ENCODE assay signal across 8 cellular contexts in the genomic region with DNA sequence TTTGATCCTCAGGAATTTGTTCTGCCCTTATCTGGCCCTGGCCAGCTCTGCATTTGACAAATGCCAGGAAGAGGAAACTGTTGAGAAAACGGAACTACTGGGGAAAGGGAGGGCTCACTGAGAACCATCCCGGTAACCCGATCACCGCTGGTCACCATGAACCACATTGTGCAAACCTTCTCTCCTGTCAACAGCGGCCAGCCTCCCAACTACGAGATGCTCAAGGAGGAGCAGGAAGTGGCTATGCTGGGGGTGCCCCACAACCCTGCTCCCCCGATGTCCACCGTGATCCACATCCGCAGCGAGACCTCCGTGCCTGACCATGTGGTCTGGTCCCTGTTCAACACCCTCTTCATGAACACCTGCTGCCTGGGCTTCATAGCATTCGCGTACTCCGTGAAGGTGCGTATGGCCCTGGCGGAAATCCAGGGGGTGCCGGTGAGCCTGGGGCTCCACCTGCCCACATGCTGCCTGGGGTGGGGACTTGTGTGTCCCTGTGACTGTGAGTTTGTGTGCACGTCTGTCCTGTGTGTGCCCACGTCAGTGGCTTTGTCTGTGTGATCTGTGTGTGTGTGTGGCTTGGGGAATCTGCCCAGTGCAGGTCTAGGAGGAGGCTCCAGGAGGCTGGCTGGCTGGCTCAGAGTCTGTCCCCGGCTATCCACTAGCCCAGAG. TPM values are rescaled to one million over a fixed set of nuclear protein-coding genes. Genes with fewer than 3 reads are reported as not detected.
DNase-seq lines count a peak whose midpoint lies in the region; FAIRE-seq and TF ChIP-seq lines count a peak whose summit lies in the region.
"Not testable (repeated sequence)": the region's sequence is repeated elsewhere in the genome, so short reads cannot be mapped to it uniquely, and the experiment has no call there.

No MANE protein-coding gene starts in this region.

- not testable (repeated sequence) for H4K8ac ChIP-seq in H1 (ENCODE audit: extremely low read depth, insufficient read depth, low read length)

- TF ChIP-seq EP300 in H1 (IDR thresholded peaks at IDR 0.05; ENCODE audit: borderline replicate concordance in 1 of 2, low read depth in 2 of 2, low read length in 2 of 2) = not testable (repeated sequence)

- 50% methylated on average over 16 of the region's 20 CpGs; no CpG with 5 or more reads in 1 of the 2 experiments for WGBS in H1 (ENCODE audit: extremely low coverage in 1 of 2, insufficient coverage in 1 of 2, insufficient read length in 1 of 2, insufficient replicate concordance in 2 of 2, low coverage in 1 of 2, low lambda C conversion rate in 2 of 2, missing lambda C conversion rate in 1 of 2), 2 experiments

- not testable (repeated sequence) for H4K5ac ChIP-seq in H1 (ENCODE audit: insufficient read length, low read depth, low read length)

- TF ChIP-seq POLR2A in H1 (IDR thresholded peaks at IDR 0.05; ENCODE audit: control extremely low read depth in 1 of 2, low read depth in 2 of 2, low read length in 2 of 2) = not testable (repeated sequence)

- H2AK5ac ChIP-seq in H1 (ENCODE audit: low read depth, low read length) = peak overlapping the region; percentile 82; the same call in 1 of the 2 replicates

- not testable (repeated sequence) for H3K9me3 ChIP-seq in H1 (ENCODE audit: insufficient read depth in 2 of 2, low read depth in 1 of 2, low read length in 1 of 2)

- 0 out of 2 replicates have a peak overlapping the region, but pooled peaks have one; percentile 8 for H2BK15ac ChIP-seq in H1 (ENCODE audit: low read length)

- not testable (repeated sequence) for H3K23ac ChIP-seq in H1 (ENCODE audit: insufficient read length)

- not testable (repeated sequence) for H3K23me2 ChIP-seq in H1 (ENCODE audit: low read depth, low read length)

- peak overlapping the region; percentile 96; the same call in 1 of the 2 replicates for H2BK5ac ChIP-seq in H1 (ENCODE audit: low read depth, low read length)

- DNase-seq in GM03348 (ENCODE audit: low spot score) = peak; percentile 70
- DNase-seq in Jurkat, Clone E6-1 (ENCODE audit: low read depth, low spot score); H1 (ENCODE audit: low read depth in 1 of 2, low spot score in 2 of 2): not testable (repeated sequence)
- peak; percentile 83 for DNase-seq in SIG-M5 treated with dmso at 0.1 percent for 504 hours (lab: John Stamatoyannopoulos, UW; ENCODE audit: unreplicated experiment)
- DNase-seq in activated effector memory CD4-positive, alpha-beta T cell treated with anti-CD3 and anti-CD28 coated beads, Interleukin-2, amount 50 U/mL, for 16 hours = peak; percentile 77
- DNase-seq in kidney epithelial cell (ENCODE audit: low read depth) = peak; percentile 29
- DNase-seq in posterior vena cava (ENCODE audit: low spot score) = peak; percentile 94
- DNase-seq in ureter (ENCODE audit: low spot score) = peak; percentile 85

- H3K4me3 ChIP-seq in Jurkat, Clone E6-1 (ENCODE audit: low read length) = peak overlapping the region; percentile 58
- H3K4me3 ChIP-seq in H1 (ENCODE audit: extremely low read depth in 1 of 4, insufficient read depth in 2 of 4, low read depth in 3 of 4, low read length in 4 of 4) (peak overlapping the region; percentile 41 to 55 (median 47)), kidney epithelial cell (ENCODE audit: low read depth, low read length) (peak overlapping the region; percentile 63)

- FAIRE-seq in H1 (lab: Jason Lieb, UNC) = not testable (repeated sequence)

- TF ChIP-seq CTCF in H1 (IDR thresholded peaks at IDR 0.05; ENCODE audit: control extremely low read depth in 1 of 3, insufficient read depth in 1 of 3, low read depth in 1 of 3, low read length in 3 of 3); kidney epithelial cell (IDR thresholded peaks at IDR 0.05; ENCODE audit: insufficient read depth, low read length, poor library complexity, severe bottlenecking): not testable (repeated sequence)

- intact Hi-C loops in posterior vena cava (cut with DNase I) = loop anchor here (5.0 kb wide), 1 partner anchor 49 kb away; no protein-coding TSS in a partner anchor

- H3K14ac ChIP-seq in H1 (ENCODE audit: insufficient read length) = not testable (repeated sequence)

- not testable (repeated sequence) for H3K36me3 ChIP-seq in H1 (ENCODE audit: control insufficient read depth in 2 of 4, insufficient read depth in 4 of 4, low read length in 3 of 4); kidney epithelial cell (ENCODE audit: control insufficient read depth, insufficient read depth, low read length)

- H3K4me2 ChIP-seq in H1 (ENCODE audit: insufficient read depth in 1 of 2, low read depth in 2 of 2, low read length in 2 of 2) = peak overlapping the region; percentile 56 to 64

- H2BK12ac ChIP-seq in H1 (ENCODE audit: low read depth, low read length) = peak overlapping the region; percentile 80; the same call in 1 of the 2 replicates

- H4K91ac ChIP-seq in H1 (replicated peaks; ENCODE audit: insufficient read length, low read length) = not testable (repeated sequence)

- peak overlapping the region in 1 of 4 experiments; percentile 38; a peak in 1 of 7 replicates for H3K9ac ChIP-seq in H1 (replicated peaks in 1 of 4; ENCODE audit: extremely low read depth in 1 of 4, low read depth in 3 of 4, low read length in 3 of 4)

- peaks cover 14 to 46% (median 36%) of the 10 kb centered on the region in 4 experiments for H3K4me1 ChIP-seq in H1 (replicated peaks in 1 of 4; ENCODE audit: control insufficient read depth in 3 of 4, insufficient read depth in 4 of 4, low read length in 3 of 4)

- H2AFZ ChIP-seq in H1 (ENCODE audit: low read length) = not testable (repeated sequence)

- H3K56ac ChIP-seq in H1 (replicated peaks; ENCODE audit: insufficient read length, low read depth, low read length) = not testable (repeated sequence)

- H3K4ac ChIP-seq in H1 (replicated peaks; ENCODE audit: insufficient read length, low read depth, low read length) = peak overlapping the region; percentile 32

- not testable (repeated sequence) for H2BK120ac ChIP-seq in H1 (replicated peaks; ENCODE audit: low read depth, low read length)

- not testable (repeated sequence) for H3K27me3 ChIP-seq in H1 (replicated peaks in 1 of 4; ENCODE audit: control insufficient read depth in 3 of 4, extremely low read depth in 1 of 4, insufficient read depth in 3 of 4, low read length in 3 of 4); kidney epithelial cell (ENCODE audit: control insufficient read depth, insufficient read depth, low read length)

- peak overlapping the region; percentile 99 for H3K18ac ChIP-seq in H1 (ENCODE audit: extremely low read depth, low read length)

- POLR2A ChIA-PET in H1 (lab: Charles Lee; ENCODE audit: partially characterized antibody) = interaction anchor here (0.6 to 5.2 kb wide), 8 partner anchors 8 to 140 kb away, joined by 3 to 33 read pairs (median 6); a partner anchor contains a TSS

- H3K79me2 ChIP-seq in H1 (ENCODE audit: control insufficient read depth in 1 of 2, insufficient read depth in 2 of 2, low read length in 2 of 2) = not testable (repeated sequence)

- not testable (repeated sequence) for H4K20me1 ChIP-seq in H1 (replicated peaks in 1 of 2; ENCODE audit: control insufficient read depth in 1 of 2, insufficient read depth in 2 of 2, low read length in 2 of 2)

- not testable (repeated sequence) for H3K79me1 ChIP-seq in H1 (ENCODE audit: low read depth, low read length)

- peak overlapping the region; percentile 61; the same call in 1 of the 2 replicates for H2BK20ac ChIP-seq in H1 (ENCODE audit: low read length)

- CTCF ChIA-PET in H1 (lab: Charles Lee; ENCODE audit: partially characterized antibody) = interaction anchor here (0.8 to 6.1 kb wide), 8 partner anchors 9 to 57 kb away, joined by 3 to 52 read pairs (median 6); no protein-coding TSS in a partner anchor

- 0 out of 4 replicates have a peak, but pooled peaks of 1 of the 2 experiments have one; percentile 6 for TF ChIP-seq RAD21 in H1 (IDR thresholded peaks at IDR 0.05 in 1 of 2, conservative IDR thresholded peaks at IDR 0.05 in 1 of 2; ENCODE audit: low read depth in 2 of 2, low read length in 2 of 2)

- H3K27ac ChIP-seq in H1 (ENCODE audit: low read depth, low read length) = 0 out of 2 replicates have a peak overlapping the region, but pooled peaks have one; percentile 29

RNA-seq across cellular contexts. Expression of a gene that starts 0.6 kb away (rescaled TPM):
- polyA plus RNA-seq in Jurkat, Clone E6-1 (2012; ENCODE audit: insufficient read depth, insufficient read length) = 211 TPM
- 363 and 399 TPM in 2 replicates for total RNA-seq in H1 (2021; fragmentation: NEBNext Ultra II Directional; extraction: Animal tissue kit (Norgen Biotek cat#: 25700))
- polyA plus RNA-seq in H1 (2011; rRNA removed) = 764 and 902 TPM in 2 replicates
- polyA plus RNA-seq in H1 (2011; cell fraction: cytosol; rRNA removed) = 381 TPM
- 326 TPM for polyA plus RNA-seq in H1 (2011; cell fraction: nucleus; rRNA removed)
- polyA plus RNA-seq in H1 (2012, experiment 1 of 2) = 487 to 716 TPM (median 624 TPM) in 4 replicates
- 666 TPM for polyA plus RNA-seq in H1 (2012, experiment 2 of 2)
- polyA plus RNA-seq in H1 (2013, experiment 1 of 2) = 1,170 TPM
- 1,490 TPM for polyA plus RNA-seq in H1 (2013, experiment 2 of 2)
- 220 and 246 TPM in 2 replicates for polyA minus RNA-seq in H1 (2011; rRNA and poly(A)+ RNA removed)
- polyA minus RNA-seq in H1 (2011; cell fraction: cytosol; rRNA and poly(A)+ RNA removed) = 86.5 TPM
- 58.9 TPM for polyA minus RNA-seq in H1 (2011; cell fraction: nucleus; rRNA and poly(A)+ RNA removed)
- total RNA-seq in kidney epithelial cell (39.9 and 55.0 TPM in 2 replicates), posterior vena cava (100 to 1,000 TPM; 647 to 724 TPM), ureter (408 TPM)

RNA-seq across cellular contexts. Expression of a gene that starts 5.7 kb away (rescaled TPM):
- polyA plus RNA-seq in Jurkat, Clone E6-1 (2012; ENCODE audit: insufficient read depth, insufficient read length) = 63.9 TPM
- total RNA-seq in H1 (2021; fragmentation: NEBNext Ultra II Directional; extraction: Animal tissue kit (Norgen Biotek cat#: 25700)) = 394 and 417 TPM in 2 replicates
- polyA plus RNA-seq in H1 (2011; rRNA removed) = 1,464 and 1,887 TPM in 2 replicates
- polyA plus RNA-seq in H1 (2011; cell fraction: cytosol; rRNA removed) = 1,079 TPM
- 974 TPM for polyA plus RNA-seq in H1 (2011; cell fraction: nucleus; rRNA removed)
- 247 to 559 TPM (median 446 TPM) in 4 replicates for polyA plus RNA-seq in H1 (2012, experiment 1 of 2)
- 534 TPM for polyA plus RNA-seq in H1 (2012, experiment 2 of 2)
- 788 TPM for polyA plus RNA-seq in H1 (2013, experiment 1 of 2)
- polyA plus RNA-seq in H1 (2013, experiment 2 of 2) = 902 TPM
- polyA minus RNA-seq in H1 (2011; rRNA and poly(A)+ RNA removed) = 336 and 605 TPM in 2 replicates
- 285 TPM for polyA minus RNA-seq in H1 (2011; cell fraction: cytosol; rRNA and poly(A)+ RNA removed)
- polyA minus RNA-seq in H1 (2011; cell fraction: nucleus; rRNA and poly(A)+ RNA removed) = 204 TPM
- total RNA-seq in kidney epithelial cell (38.2 and 42.4 TPM in 2 replicates), posterior vena cava (100 to 1,000 TPM; 205 to 275 TPM), ureter (150 TPM)

RNA-seq across cellular contexts. Expression of a gene that starts 8.8 kb away (rescaled TPM):
- polyA plus RNA-seq in Jurkat, Clone E6-1 (2012; ENCODE audit: insufficient read depth, insufficient read length) = not detected
- not detected in 2 replicates for total RNA-seq in H1 (2021; fragmentation: NEBNext Ultra II Directional; extraction: Animal tissue kit (Norgen Biotek cat#: 25700))
- polyA plus RNA-seq in H1 (2011; rRNA removed) = 0.50 TPM in 1 of 2 replicates, not detected in the other
- polyA plus RNA-seq in H1 (2011; cell fraction: cytosol; rRNA removed) = 0.21 TPM
- 0.30 TPM for polyA plus RNA-seq in H1 (2011; cell fraction: nucleus; rRNA removed)
- polyA plus RNA-seq in H1 (2012, experiment 1 of 2) = 0.33 TPM in 1 of 4 replicates, not detected in the others
- not detected for polyA plus RNA-seq in H1 (2012, experiment 2 of 2)
- 0.26 TPM for polyA plus RNA-seq in H1 (2013, experiment 1 of 2)
- polyA plus RNA-seq in H1 (2013, experiment 2 of 2) = 0.11 TPM
- polyA minus RNA-seq in H1 (2011; rRNA and poly(A)+ RNA removed) = not detected in 2 replicates
- polyA minus RNA-seq in H1 (2011; cell fraction: cytosol; rRNA and poly(A)+ RNA removed) = not detected
- not detected for polyA minus RNA-seq in H1 (2011; cell fraction: nucleus; rRNA and poly(A)+ RNA removed)
- not detected in 2 replicates for total RNA-seq in kidney epithelial cell
- not detected for total RNA-seq in posterior vena cava
- total RNA-seq in ureter = not detected

RNA-seq across cellular contexts. Expression of a gene that starts 12.5 kb away (rescaled TPM):
- 33.0 TPM for polyA plus RNA-seq in Jurkat, Clone E6-1 (2012; ENCODE audit: insufficient read depth, insufficient read length)
- 230 and 238 TPM in 2 replicates for total RNA-seq in H1 (2021; fragmentation: NEBNext Ultra II Directional; extraction: Animal tissue kit (Norgen Biotek cat#: 25700))
- polyA plus RNA-seq in H1 (2011; rRNA removed) = 666 and 779 TPM in 2 replicates
- polyA plus RNA-seq in H1 (2011; cell fraction: cytosol; rRNA removed) = 365 TPM
- 320 TPM for polyA plus RNA-seq in H1 (2011; cell fraction: nucleus; rRNA removed)
- 512 to 625 TPM (median 570 TPM) in 4 replicates for polyA plus RNA-seq in H1 (2012, experiment 1 of 2)
- polyA plus RNA-seq in H1 (2012, experiment 2 of 2) = 529 TPM
- polyA plus RNA-seq in H1 (2013, experiment 1 of 2) = 497 TPM
- 568 TPM for polyA plus RNA-seq in H1 (2013, experiment 2 of 2)
- polyA minus RNA-seq in H1 (2011; rRNA and poly(A)+ RNA removed) = 133 and 217 TPM in 2 replicates
- 219 TPM for polyA minus RNA-seq in H1 (2011; cell fraction: cytosol; rRNA and poly(A)+ RNA removed)
- 99.5 TPM for polyA minus RNA-seq in H1 (2011; cell fraction: nucleus; rRNA and poly(A)+ RNA removed)
- total RNA-seq in kidney epithelial cell (93.7 and 125 TPM in 2 replicates), posterior vena cava (1,000 to 10,000 TPM; 1,080 to 1,276 TPM), ureter (536 TPM)

RNA-seq across cellular contexts. Expression of a gene that starts 19.2 kb away (rescaled TPM):
- polyA plus RNA-seq in Jurkat, Clone E6-1 (2012; ENCODE audit: insufficient read depth, insufficient read length) = 148 TPM
- 52.9 and 60.7 TPM in 2 replicates for total RNA-seq in H1 (2021; fragmentation: NEBNext Ultra II Directional; extraction: Animal tissue kit (Norgen Biotek cat#: 25700))
- 34.8 and 61.4 TPM in 2 replicates for polyA plus RNA-seq in H1 (2011; rRNA removed)
- 56.3 TPM for polyA plus RNA-seq in H1 (2011; cell fraction: cytosol; rRNA removed)
- polyA plus RNA-seq in H1 (2011; cell fraction: nucleus; rRNA removed) = 681 TPM
- 50.3 to 86.1 TPM (median 73.3 TPM) in 4 replicates for polyA plus RNA-seq in H1 (2012, experiment 1 of 2)
- polyA plus RNA-seq in H1 (2012, experiment 2 of 2) = 36.1 TPM
- 44.0 TPM for polyA plus RNA-seq in H1 (2013, experiment 1 of 2)
- 38.3 TPM for polyA plus RNA-seq in H1 (2013, experiment 2 of 2)
- polyA minus RNA-seq in H1 (2011; rRNA and poly(A)+ RNA removed) = 8.6 and 10.8 TPM in 2 replicates
- polyA minus RNA-seq in H1 (2011; cell fraction: cytosol; rRNA and poly(A)+ RNA removed) = 17.0 TPM
- 53.3 TPM for polyA minus RNA-seq in H1 (2011; cell fraction: nucleus; rRNA and poly(A)+ RNA removed)
- total RNA-seq in kidney epithelial cell = 10.5 and 13.1 TPM in 2 replicates
- total RNA-seq in posterior vena cava = 10 to 100 TPM; 18.8 to 20.7 TPM
- 45.0 TPM for total RNA-seq in ureter
